In the genomic region with DNA sequence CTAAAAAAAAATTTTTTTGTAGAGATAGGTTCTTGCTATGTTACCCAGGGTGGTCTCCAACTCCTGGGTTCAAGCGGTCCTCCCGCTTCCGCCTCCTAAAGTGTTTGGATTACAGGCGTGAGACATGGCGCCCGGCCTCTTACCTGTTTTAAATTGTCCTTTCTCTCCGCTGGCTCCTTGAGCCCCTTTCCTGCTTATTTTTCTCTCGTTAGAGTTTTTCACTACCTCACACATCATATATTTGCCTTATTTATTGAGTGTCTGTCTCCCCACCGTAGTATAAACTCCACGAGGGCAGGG, we compare ENCODE assay signal across 1 cellular context.
TF ChIP-seq lines count a peak whose summit lies in the region.

No MANE protein-coding gene starts in this region.

TF ChIP-seq in GM12878, 131 proteins besides CTCF, POLR2A, EP300 and RAD21 (continued from another document):
- TF ChIP-seq BRCA1 (IDR thresholded peaks at IDR 0.05; ENCODE audit: low read depth, low read length) (no peak), CEBPB (IDR thresholded peaks at IDR 0.05; ENCODE audit: borderline replicate concordance in 1 of 2, low read depth in 2 of 2, low read length in 2 of 2) (no peak), STAT1 (conservative IDR thresholded peaks at IDR 0.05) (no peak)
- TF ChIP-seq, protein P1, sequence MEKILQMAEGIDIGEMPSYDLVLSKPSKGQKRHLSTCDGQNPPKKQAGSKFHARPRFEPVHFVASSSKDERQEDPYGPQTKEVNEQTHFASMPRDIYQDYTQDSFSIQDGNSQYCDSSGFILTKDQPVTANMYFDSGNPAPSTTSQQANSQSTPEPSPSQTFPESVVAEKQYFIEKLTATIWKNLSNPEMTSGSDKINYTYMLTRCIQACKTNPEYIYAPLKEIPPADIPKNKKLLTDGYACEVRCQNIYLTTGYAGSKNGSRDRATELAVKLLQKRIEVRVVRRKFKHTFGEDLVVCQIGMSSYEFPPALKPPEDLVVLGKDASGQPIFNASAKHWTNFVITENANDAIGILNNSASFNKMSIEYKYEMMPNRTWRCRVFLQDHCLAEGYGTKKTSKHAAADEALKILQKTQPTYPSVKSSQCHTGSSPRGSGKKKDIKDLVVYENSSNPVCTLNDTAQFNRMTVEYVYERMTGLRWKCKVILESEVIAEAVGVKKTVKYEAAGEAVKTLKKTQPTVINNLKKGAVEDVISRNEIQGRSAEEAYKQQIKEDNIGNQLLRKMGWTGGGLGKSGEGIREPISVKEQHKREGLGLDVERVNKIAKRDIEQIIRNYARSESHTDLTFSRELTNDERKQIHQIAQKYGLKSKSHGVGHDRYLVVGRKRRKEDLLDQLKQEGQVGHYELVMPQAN (conservative IDR thresholded peaks at IDR 0.05), result no peak
TF ChIP-seq in GM12878: peak in this region for 0.
